1 cellular context compared by ENCODE assay signal in genomic region chr12:124295431-124296058, GRCh38.
TF ChIP-seq lines count a peak whose summit lies in the region.

No MANE protein-coding gene starts in this region.

TF ChIP-seq in IMR-90, 13 proteins besides CTCF, POLR2A, EP300 and RAD21 (continued from another document):
- no peak for TF ChIP-seq USF2 (IDR thresholded peaks at IDR 0.05; ENCODE audit: low read depth, low read length)
